In genomic region chr11:68099474-68100405, GRCh38 we compare ENCODE assay signal across 8 cellular contexts. TPM values are rescaled to one million over a fixed set of nuclear protein-coding genes. Genes with fewer than 3 reads are reported as not detected.
DNase-seq lines count a peak whose midpoint lies in the region; ATAC-seq and TF ChIP-seq lines count a peak whose summit lies in the region.

No MANE protein-coding gene starts in this region.

- H3K4me2 ChIP-seq in DOHH2 (ENCODE audit: low read length) = peak overlapping the region; percentile 39

- no peak overlapping the region for H3K27ac ChIP-seq in DOHH2 (ENCODE audit: low read depth, low read length)
- peak overlapping the region; percentile 65 to 68 for H3K27ac ChIP-seq in left lung
- peak overlapping the region; percentile 62 to 67 (median 64) for H3K27ac ChIP-seq in transverse colon

- H3K4me1 ChIP-seq in DOHH2 (ENCODE audit: control insufficient read depth, low read length) (peaks cover 26% of the 10 kb centered on the region), left lung (peaks cover 9 to 21% of the 10 kb centered on the region in 2 donors), transverse colon (peaks cover 0 to 54% (median 23%) of the 10 kb centered on the region in 4 donors)

- peaks cover 54% of the 10 kb centered on the region for H3K79me2 ChIP-seq in DOHH2 (ENCODE audit: control insufficient read depth, low read length)

- H3K9me3 Mint-ChIP-seq in activated T-cell treated with anti-CD3 and anti-CD28 coated beads, Interleukin-2, amount 50 U/mL, for 24 hours = no peaks in the 10 kb centered on the region

- H3K27me3 Mint-ChIP-seq in activated T-cell treated with anti-CD3 and anti-CD28 coated beads, Interleukin-2, amount 50 U/mL, for 24 hours = no peaks in the 10 kb centered on the region

- TF ChIP-seq POLR2A in transverse colon (IDR thresholded peaks at IDR 0.05) = no peak

- H3K9me3 ChIP-seq in DOHH2 (ENCODE audit: control insufficient read depth, insufficient read depth, low read length) (no peaks in the 10 kb centered on the region), left lung (no peaks in the 10 kb centered on the region), transverse colon (no peaks in the 10 kb centered on the region)

- H3K4me1 Mint-ChIP-seq in activated T-cell treated with anti-CD3 and anti-CD28 coated beads, Interleukin-2, amount 50 U/mL, for 24 hours (ENCODE audit: low read depth) = peaks cover 19% of the 10 kb centered on the region

- peak overlapping the region; percentile 42 for H3K27ac Mint-ChIP-seq in activated T-cell treated with anti-CD3 and anti-CD28 coated beads, Interleukin-2, amount 50 U/mL, for 24 hours

- no peak for TF ChIP-seq EP300 in transverse colon (IDR thresholded peaks at IDR 0.05; ENCODE audit: low read depth)

- H3K4me3 ChIP-seq in DOHH2 (ENCODE audit: low read length) (peak overlapping the region; percentile 8), left lung (no peak overlapping the region), transverse colon (peak overlapping the region in 1 of 4 donors; percentile 11)

- peak overlapping the region; percentile 32 for H3K4me3 Mint-ChIP-seq in activated T-cell treated with anti-CD3 and anti-CD28 coated beads, Interleukin-2, amount 50 U/mL, for 24 hours

- ATAC-seq in left lung (peak; percentile 91), GM19023 (IDR thresholded peaks at IDR 0.05; ENCODE audit: unreplicated experiment) (no peak)

- peaks cover under 1% of the 10 kb centered on the region for H3K36me3 Mint-ChIP-seq in activated T-cell treated with anti-CD3 and anti-CD28 coated beads, Interleukin-2, amount 50 U/mL, for 24 hours (ENCODE audit: low read depth)

- DNase-seq in M059J (ENCODE audit: low read depth) (peak; percentile 54), left lung (peak in 1 of 2 donors; percentile 70), transverse colon (peak; percentile 59), NCI-H1694 (lab: John Stamatoyannopoulos, UW) (no peak), NCI-H446 treated with DMSO at 0.1 percent for 48 hours (lab: John Stamatoyannopoulos, UW) (no peak)
- peak; percentile 34 for DNase-seq in activated T-cell treated with anti-CD3 and anti-CD28 coated beads, Interleukin-2, amount 50 U/mL, for 24 hours

- TF ChIP-seq CTCF in DOHH2 (IDR thresholded peaks at IDR 0.05; ENCODE audit: low read depth, low read length, poor library complexity, severe bottlenecking) = no peak
- no peak for TF ChIP-seq CTCF in left lung (IDR thresholded peaks at IDR 0.05)
- no peak for TF ChIP-seq CTCF in transverse colon (IDR thresholded peaks at IDR 0.05)

- WGBS in transverse colon (ENCODE audit: low coverage in 1 of 2), 2 donors = 30 to 40% methylated on average over 5 to 12 of the region's 12 CpGs

- H3K27me3 ChIP-seq in DOHH2 (ENCODE audit: control insufficient read depth, low read length) = no peaks in the 10 kb centered on the region
- no peaks in the 10 kb centered on the region for H3K27me3 ChIP-seq in left lung
- no peaks in the 10 kb centered on the region for H3K27me3 ChIP-seq in transverse colon

- intact Hi-C loops in left lung (cut with DNase I) (no loop called here), transverse colon (cut with DNase I; ENCODE audit: low total_unique reads) (no loop called here)

- no peaks in the 10 kb centered on the region for H3K9me2 ChIP-seq in DOHH2 (replicated peaks; ENCODE audit: control insufficient read depth, low read length)

- H3K36me3 ChIP-seq in DOHH2 (ENCODE audit: control insufficient read depth, low read length) (no peaks in the 10 kb centered on the region; the same call in none of the 2 replicates), left lung (peaks cover 0 to 7% of the 10 kb centered on the region in 2 donors), transverse colon (peaks cover 0 to 5% (median 0%) of the 10 kb centered on the region in 4 donors)

- no peaks in the 10 kb centered on the region for H4K20me1 ChIP-seq in DOHH2 (ENCODE audit: control insufficient read depth, insufficient read depth, low read depth, low read length)

- 0 out of 2 replicates have a peak, but pooled peaks cover 3% of the 10 kb centered on the region for H3F3A ChIP-seq in DOHH2 (ENCODE audit: control insufficient read depth, insufficient read depth)

- in situ Hi-C loops in transverse colon (cut with MboI; ENCODE audit: low pct_ligation_motif_present in 1 of 4, low pct_unique_long_range_greater_than_20kb in 1 of 4, low sequenced_read_pairs in 3 of 4) = no loop called here

RNA-seq across cellular contexts. Expression of gene CHKA, which starts 21.4 kb away (rescaled TPM):
- total RNA-seq in M059J (2014; rRNA removed; shearing (Covaris generic)) = 8.7 and 13.7 TPM in 2 replicates
- total RNA-seq in left lung (10 to 100 TPM; 36.8 to 41.7 TPM), transverse colon (100 to 1,000 TPM in 3 of 4 donors, 10 to 100 TPM in 1; 41.6 to 253 (median 121) TPM)

Comparison
In these comparisons a context has a peak if more than half of its experiments do, and no peak if none do; other contexts are left out.
1. DNase-seq: peak in M059J (single experiment), activated T-cell treated with anti-CD3 and anti-CD28 coated beads, Interleukin-2, amount 50 U/mL, for 24 hours (single experiment) and transverse colon (single experiment); none in NCI-H1694 (single experiment) and NCI-H446 treated with DMSO at 0.1 percent for 48 hours (single experiment).